ENCODE assay signal across 12 cellular contexts in genomic region chr10:12405342-12406320, GRCh38. TPM values are rescaled to one million over a fixed set of nuclear protein-coding genes. Genes with fewer than 3 reads are reported as not detected.
DNase-seq lines count a peak whose midpoint lies in the region; ATAC-seq, FAIRE-seq and TF ChIP-seq lines count a peak whose summit lies in the region.
"Had no signal": no experiment of that assay in that cellular context is flagged by ENCODE, and none has a peak within 500 bp of the region (broad histone marks: within the 10 kb centered on the region; RNA-seq: fewer than 3 reads in every experiment).

No MANE protein-coding gene starts in this region.

- peak; percentile 89 for DNase-seq in Caki2 (ENCODE audit: low read depth)
- no peak for DNase-seq in MM.1S
- peak; percentile 55 for DNase-seq in astrocyte (ENCODE audit: low read depth)
- peak; percentile 16 for DNase-seq in mesenteric fat pad (ENCODE audit: low spot score)
- no peak for DNase-seq in stimulated activated naive CD4-positive, alpha-beta T cell (lab: John Stamatoyannopoulos, UW)
- no peak for DNase-seq in activated CD4-positive, alpha-beta T cell treated with anti-CD3 and anti-CD28 coated beads for 1 hour
- no peak for DNase-seq in KG1 (lab: John Stamatoyannopoulos, UW)
- DNase-seq: C1 segment of cervical spinal cord, NCI-H2227 treated with DMSO at 0.1 percent for 48 hours had no signal

- no peaks in the 10 kb centered on the region for H3K27me3 Mint-ChIP-seq in astrocyte (ENCODE audit: low read depth, unreplicated experiment)

- no peaks in the 10 kb centered on the region for H3K9me2 ChIP-seq in MM.1S (replicated peaks; ENCODE audit: insufficient read depth, low read length)

- H3K36me3 Mint-ChIP-seq in astrocyte (ENCODE audit: low read depth, unreplicated experiment): peaks cover 11% of the 10 kb centered on the region

- H3K9ac ChIP-seq in MM.1S (ENCODE audit: low read length) (no peak overlapping the region), astrocyte (ENCODE audit: low read length) (peak overlapping the region; percentile 47)

- H3K4me1 Mint-ChIP-seq in astrocyte (ENCODE audit: low read depth, unreplicated experiment): peaks cover 10% of the 10 kb centered on the region

- H3K27me3 ChIP-seq in MM.1S (replicated peaks; ENCODE audit: insufficient read depth, low read length): no peaks in the 10 kb centered on the region
- no peaks in the 10 kb centered on the region for H3K27me3 ChIP-seq in astrocyte (ENCODE audit: insufficient read depth, low read length)

- in situ Hi-C loops in Caki2 (cut with HindIII; ENCODE audit: low pct_unique_long_range_greater_than_20kb, low sequenced_read_pairs): no loop called here

- no peak overlapping the region for H2AFZ ChIP-seq in MM.1S (ENCODE audit: low read length)
- no peak overlapping the region for H2AFZ ChIP-seq in astrocyte (ENCODE audit: low read depth, low read length)

- no peak for FAIRE-seq in astrocyte (lab: Jason Lieb, UNC)
- FAIRE-seq: endometrium, HTR-8/SVneo had no signal

- H3K27ac ChIP-seq in MM.1S (ENCODE audit: low read length): peak overlapping the region; percentile 53; the same call in 1 of the 2 replicates
- H3K27ac ChIP-seq in astrocyte (ENCODE audit: low read depth, low read length): peak overlapping the region; percentile 47

- peak overlapping the region; percentile 6; the same call in 1 of the 2 replicates for H3K4me2 ChIP-seq in MM.1S (ENCODE audit: low read depth, low read length)
- H3K4me2 ChIP-seq in astrocyte (ENCODE audit: low read length): peak overlapping the region; percentile 58

- no peak overlapping the region for H3K27ac Mint-ChIP-seq in astrocyte (ENCODE audit: unreplicated experiment)

- no peak for TF ChIP-seq CTCF in MM.1S (IDR thresholded peaks at IDR 0.05; ENCODE audit: low read length)
- TF ChIP-seq CTCF in astrocyte (IDR thresholded peaks at IDR 0.05; ENCODE audit: insufficient read depth, low read depth, low read length): no peak

- no peak for ATAC-seq in HG02642 (IDR thresholded peaks at IDR 0.05; ENCODE audit: poor library complexity, unreplicated experiment)

- peaks cover 54% of the 10 kb centered on the region for H3K79me2 ChIP-seq in MM.1S (ENCODE audit: low read length)
- peaks cover 17% of the 10 kb centered on the region for H3K79me2 ChIP-seq in astrocyte (ENCODE audit: insufficient read depth, low read length)

- no peak overlapping the region for H3K4me3 Mint-ChIP-seq in astrocyte (ENCODE audit: unreplicated experiment)

- H4K20me1 ChIP-seq in MM.1S (ENCODE audit: insufficient read depth, low read length) (no peaks in the 10 kb centered on the region), astrocyte (ENCODE audit: insufficient read depth, low read length) (peaks cover 7% of the 10 kb centered on the region)

- H3K36me3 ChIP-seq in MM.1S (replicated peaks; ENCODE audit: insufficient read depth, low read length): no peaks in the 10 kb centered on the region
- H3K36me3 ChIP-seq in astrocyte (ENCODE audit: insufficient read depth, low read length): no peaks in the 10 kb centered on the region

- no peaks in the 10 kb centered on the region for H3F3A ChIP-seq in MM.1S (ENCODE audit: insufficient read depth, low read length)

- H3K4me3 ChIP-seq in MM.1S (ENCODE audit: low read length) (no peak overlapping the region), astrocyte (ENCODE audit: insufficient read depth, low read depth, low read length) (no peak overlapping the region)

- peaks cover 14% of the 10 kb centered on the region for H3K4me1 ChIP-seq in MM.1S (ENCODE audit: low read length)
- H3K4me1 ChIP-seq in astrocyte (ENCODE audit: insufficient read depth, low read length): peaks cover 12% of the 10 kb centered on the region

- no peaks in the 10 kb centered on the region for H3K9me3 Mint-ChIP-seq in astrocyte (ENCODE audit: unreplicated experiment)

- H3K9me3 ChIP-seq in MM.1S (replicated peaks; ENCODE audit: insufficient read depth, low read length) (no peaks in the 10 kb centered on the region), astrocyte (ENCODE audit: insufficient read depth, low read depth, low read length) (no peaks in the 10 kb centered on the region)

RNA-seq across cellular contexts. Expression of gene CAMK1D, which starts 56.3 kb away (rescaled TPM):
- 11.0 and 11.7 TPM in 2 replicates for total RNA-seq in Caki2 (2014; rRNA removed; shearing (Covaris generic); ENCODE audit: low replicate concordance)
- total RNA-seq in astrocyte (23.6 and 27.4 TPM in 2 replicates), mesenteric fat pad (16.5 TPM)

Comparison
In these comparisons a context has a peak if more than half of its experiments do, and no peak if none do; other contexts are left out.
1. DNase-seq: peak in Caki2 (single experiment), astrocyte (single experiment) and mesenteric fat pad (single experiment); none in MM.1S (single experiment), stimulated activated naive CD4-positive, alpha-beta T cell (0 of 6), activated CD4-positive, alpha-beta T cell treated with anti-CD3 and anti-CD28 coated beads for 1 hour (single experiment) and KG1 (single experiment).